In genomic region chr6:27358786-27359185, GRCh38 we compare ENCODE assay signal across 32 cellular contexts. TPM values are rescaled to one million over a fixed set of nuclear protein-coding genes. Genes with fewer than 3 reads are reported as not detected.
"Had no signal": no experiment of that assay in that cellular context is flagged by ENCODE, and none has a peak within 500 bp of the region (broad histone marks: within the 10 kb centered on the region; RNA-seq: fewer than 3 reads in every experiment).

No MANE protein-coding gene starts in this region.

- DNase-seq: colonic mucosa; cortex of kidney; effector CD8-positive, alpha-beta T cell; effector memory CD8-positive, alpha-beta T cell; endodermal cell; erythroblast; esophagus squamous epithelium; foreskin fibroblast; foreskin melanocyte; gastrocnemius medialis; glutamatergic neuron; head of caudate nucleus; heart right ventricle; hippocampal formation; left cardiac atrium; left lung; left ventricle myocardium superior; lower lobe of right lung; mesenchymal stem cell; midbrain had no signal

- H3K36me3 ChIP-seq: colonic mucosa had no signal

- FAIRE-seq: endometrium, islet of Langerhans, keratinocyte had no signal

- ATAC-seq: effector memory CD8-positive, alpha-beta T cell; esophagus mucosa; gastrocnemius medialis; heart right ventricle; left cardiac atrium; left lung; left ventricle myocardium superior; lower lobe of right lung had no signal

- H3K27ac ChIP-seq: colonic mucosa, epithelial cell of prostate, esophagus squamous epithelium, gastrocnemius medialis, heart right ventricle, left lung, lower lobe of right lung had no signal

- H3K27me3 ChIP-seq: colonic mucosa, esophagus squamous epithelium, gastrocnemius medialis, heart right ventricle, left lung had no signal

- H3K4me3 ChIP-seq: colonic mucosa, esophagus squamous epithelium, gastrocnemius medialis, heart right ventricle, left lung, lower lobe of right lung had no signal

- H3K4me1 ChIP-seq: colonic mucosa, esophagus squamous epithelium, gastrocnemius medialis, heart right ventricle, left lung, lower lobe of right lung had no signal

RNA-seq across cellular contexts. Expression of gene POM121L2, which starts 46.7 kb away (rescaled TPM):
- total RNA-seq: dermis microvascular lymphatic vessel endothelial cell, esophagus mucosa, esophagus squamous epithelium, gastrocnemius medialis, glomerular endothelial cell, heart right ventricle, kidney epithelial cell, left cardiac atrium, left lung, left ventricle myocardium superior, lower leg skin, lower lobe of right lung, lung microvascular endothelial cell, mononuclear cell, mucosa of gallbladder had no signal
- polyA plus RNA-seq: heart right ventricle, keratinocyte had no signal
